Comparison of ENCODE assay signal across 14 cellular contexts in the genomic region with DNA sequence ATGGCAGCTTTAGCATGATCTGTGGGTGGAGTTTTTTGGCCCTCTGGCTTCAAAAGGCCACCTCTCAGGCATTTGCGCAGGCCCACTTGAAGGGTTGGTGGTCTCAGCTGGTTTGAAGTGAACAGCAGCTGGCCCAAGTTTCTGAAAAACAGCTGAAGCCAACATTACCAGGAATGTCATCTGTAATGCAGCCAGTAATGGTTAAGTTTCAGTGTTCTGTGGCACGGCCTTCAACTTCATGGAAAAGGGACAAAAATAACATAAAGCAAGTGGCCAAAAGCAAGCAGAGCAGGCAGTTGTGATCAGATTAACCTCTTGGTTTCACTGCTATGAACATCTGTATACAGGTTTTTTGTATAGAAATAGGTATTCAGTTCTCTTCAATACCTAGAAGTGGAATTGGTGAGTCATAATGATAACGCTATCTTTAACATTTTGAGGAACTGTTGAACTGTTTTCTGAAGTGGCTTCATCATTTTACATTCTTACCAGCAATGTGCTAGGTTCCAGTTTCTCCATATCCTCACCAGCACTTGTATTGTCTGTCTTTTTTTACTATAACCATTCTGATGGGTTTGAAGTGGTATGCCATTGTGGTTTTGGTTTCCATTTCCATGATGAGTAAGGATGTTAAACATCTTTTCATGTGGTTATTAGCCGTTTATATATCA.
DNase-seq lines count a peak whose midpoint lies in the region; ATAC-seq and TF ChIP-seq lines count a peak whose summit lies in the region.
"Had no signal": no experiment of that assay in that cellular context is flagged by ENCODE, and none has a peak within 500 bp of the region (broad histone marks: within the 10 kb centered on the region; RNA-seq: fewer than 3 reads in every experiment).

No MANE protein-coding gene starts in this region.

- peak; percentile 2 for DNase-seq in stimulated activated CD4-positive, alpha-beta T cell treated with anti-CD3 and anti-CD28 coated beads, Interleukin-15, amount 100 ng/mL, for 24 hours
- no peak for DNase-seq in stimulated activated CD4-positive, alpha-beta T cell treated with anti-CD3 and anti-CD28 coated beads, Interleukin-2, amount 100 ng/mL, for 24 hours
- peak; percentile 11 for DNase-seq in activated T-helper 1 cell treated with anti-CD3 and anti-CD28 coated beads, Interleukin-12 subunit alpha, Interleukin-12 subunit beta, Interleukin-2, Interleukin-4 antibody, amounts not matched to agents 30 ng/mL and 10 ng/mL and 1 ng/mL, durations not matched to agents 14 hours and 24 hours and 36 hours (ENCODE audit: low spot score)
- no peak for DNase-seq in left ventricle myocardium inferior
- DNase-seq in SHP77 (lab: John Stamatoyannopoulos, UW), result no peak
- DNase-seq in pons (ENCODE audit: low spot score), result no peak
- DNase-seq: HFFc6, islet precursor cell, KG1, ovary, transverse colon had no signal

- peak overlapping the region; percentile 87 for H3K27ac Mint-ChIP-seq in activated T-helper 1 cell treated with anti-CD3 and anti-CD28 coated beads, Interleukin-12 subunit alpha, Interleukin-12 subunit beta, Interleukin-2, Interleukin-4 antibody, amounts not matched to agents 30 ng/mL and 10 ng/mL and 1 ng/mL, durations not matched to agents 14 hours and 24 hours and 36 hours
- H3K27ac Mint-ChIP-seq: HFFc6 had no signal

- peaks cover 19% of the 10 kb centered on the region for H3K36me3 Mint-ChIP-seq in activated T-helper 1 cell treated with anti-CD3 and anti-CD28 coated beads, Interleukin-12 subunit alpha, Interleukin-12 subunit beta, Interleukin-2, Interleukin-4 antibody, amounts not matched to agents 30 ng/mL and 10 ng/mL and 1 ng/mL, durations not matched to agents 14 hours and 24 hours and 36 hours (ENCODE audit: low read depth)

- H3K36me3 ChIP-seq in left ventricle myocardium inferior, result no peaks in the 10 kb centered on the region
- H3K36me3 ChIP-seq: ovary, transverse colon had no signal

- H3K27me3 Mint-ChIP-seq in activated T-helper 1 cell treated with anti-CD3 and anti-CD28 coated beads, Interleukin-12 subunit alpha, Interleukin-12 subunit beta, Interleukin-2, Interleukin-4 antibody, amounts not matched to agents 30 ng/mL and 10 ng/mL and 1 ng/mL, durations not matched to agents 14 hours and 24 hours and 36 hours (ENCODE audit: insufficient read depth), result no peaks in the 10 kb centered on the region

- peak; percentile 73 for ATAC-seq in HG03108 (IDR thresholded peaks at IDR 0.05; ENCODE audit: unreplicated experiment)
- ATAC-seq in HG03139 (IDR thresholded peaks at IDR 0.05; ENCODE audit: unreplicated experiment), result no peak

- H3K4me1 ChIP-seq in left ventricle myocardium inferior, result no peaks in the 10 kb centered on the region
- H3K4me1 ChIP-seq: transverse colon had no signal

- H3K4me1 Mint-ChIP-seq in activated T-helper 1 cell treated with anti-CD3 and anti-CD28 coated beads, Interleukin-12 subunit alpha, Interleukin-12 subunit beta, Interleukin-2, Interleukin-4 antibody, amounts not matched to agents 30 ng/mL and 10 ng/mL and 1 ng/mL, durations not matched to agents 14 hours and 24 hours and 36 hours (ENCODE audit: low read depth), result peaks cover 28% of the 10 kb centered on the region

- H3K9me3 Mint-ChIP-seq in activated T-helper 1 cell treated with anti-CD3 and anti-CD28 coated beads, Interleukin-12 subunit alpha, Interleukin-12 subunit beta, Interleukin-2, Interleukin-4 antibody, amounts not matched to agents 30 ng/mL and 10 ng/mL and 1 ng/mL, durations not matched to agents 14 hours and 24 hours and 36 hours, result peaks cover 58% of the 10 kb centered on the region

- peaks cover 29% of the 10 kb centered on the region for H3K27me3 ChIP-seq in left ventricle myocardium inferior (ENCODE audit: low read depth)
- H3K27me3 ChIP-seq: ovary, transverse colon had no signal

- H3K27ac ChIP-seq in left ventricle myocardium inferior (replicated peaks), result no peak overlapping the region
- H3K27ac ChIP-seq: C4-2B, ovary, transverse colon had no signal

- peak overlapping the region; percentile 61 for H3K4me3 Mint-ChIP-seq in activated T-helper 1 cell treated with anti-CD3 and anti-CD28 coated beads, Interleukin-12 subunit alpha, Interleukin-12 subunit beta, Interleukin-2, Interleukin-4 antibody, amounts not matched to agents 30 ng/mL and 10 ng/mL and 1 ng/mL, durations not matched to agents 14 hours and 24 hours and 36 hours
- H3K4me3 Mint-ChIP-seq: HFFc6 had no signal

- no peak overlapping the region for H3K4me3 ChIP-seq in left ventricle myocardium inferior
- H3K4me3 ChIP-seq: ovary, transverse colon had no signal

- intact Hi-C loops in activated T-helper 1 cell treated with anti-CD3 and anti-CD28 coated beads, Interleukin-12 subunit alpha, Interleukin-12 subunit beta, Interleukin-2, Interleukin-4 antibody, amounts not matched to agents 30 ng/mL and 10 ng/mL and 1 ng/mL, durations not matched to agents 14 hours and 24 hours and 36 hours (cut with micrococcal nuclease), result loop anchor here (1.0 to 5.0 kb wide), 7 partner anchors 41 to 246 kb away; partner anchors contain the start of gene SHISA2
- intact Hi-C loops in left ventricle myocardium inferior (cut with micrococcal nuclease), result no loop called here

- no peak for TF ChIP-seq CTCF in left ventricle myocardium inferior (IDR thresholded peaks at IDR 0.05; ENCODE audit: borderline replicate concordance)

- H3K9me3 ChIP-seq in left ventricle myocardium inferior (replicated peaks), result peaks cover 3% of the 10 kb centered on the region
- H3K9me3 ChIP-seq: ovary had no signal

Comparison
In these comparisons a context has a peak if more than half of its experiments do, and no peak if none do; other contexts are left out.
1. DNase-seq: peak in stimulated activated CD4-positive, alpha-beta T cell treated with anti-CD3 and anti-CD28 coated beads, Interleukin-15, amount 100 ng/mL, for 24 hours (single experiment) and activated T-helper 1 cell treated with anti-CD3 and anti-CD28 coated beads, Interleukin-12 subunit alpha, Interleukin-12 subunit beta, Interleukin-2, Interleukin-4 antibody, amounts not matched to agents 30 ng/mL and 10 ng/mL and 1 ng/mL, durations not matched to agents 14 hours and 24 hours and 36 hours (single experiment); none in stimulated activated CD4-positive, alpha-beta T cell treated with anti-CD3 and anti-CD28 coated beads, Interleukin-2, amount 100 ng/mL, for 24 hours (0 of 2), left ventricle myocardium inferior (single experiment), SHP77 (0 of 2) and pons (single experiment).